In the genomic region with DNA sequence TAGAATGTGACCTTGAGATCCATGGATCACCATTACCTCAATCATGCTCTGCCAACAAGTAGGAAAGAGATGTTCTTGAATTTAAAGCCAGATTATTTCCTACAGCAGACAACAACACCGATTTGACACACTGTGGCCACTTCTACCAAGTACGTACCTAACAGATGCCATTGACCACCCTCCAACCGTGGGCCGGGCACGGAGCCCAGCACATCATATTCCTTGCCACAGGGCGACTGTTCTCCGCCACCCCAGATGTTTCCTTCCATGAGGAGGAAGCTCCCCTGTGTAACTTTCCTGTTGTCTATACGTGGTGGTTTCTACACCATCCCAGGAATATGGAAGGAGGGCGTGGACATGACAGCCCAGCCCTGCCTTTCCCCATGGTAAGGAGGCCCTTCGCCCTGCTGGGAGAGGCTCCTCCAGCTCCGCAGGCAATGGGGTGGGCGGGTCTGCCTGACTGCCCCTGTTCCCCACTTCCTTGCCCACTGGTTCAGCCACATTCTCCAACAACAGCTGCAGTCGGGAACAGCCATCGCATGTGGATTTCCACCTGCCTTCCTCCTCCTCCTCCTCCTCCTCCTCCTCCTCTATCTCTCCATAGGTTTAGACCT, we compare ENCODE assay signal across 32 cellular contexts. TPM values are rescaled to one million over a fixed set of nuclear protein-coding genes. Genes with fewer than 3 reads are reported as not detected.
DNase-seq lines count a peak whose midpoint lies in the region; ATAC-seq lines count a peak whose summit lies in the region.
"Had no signal": no experiment of that assay in that cellular context is flagged by ENCODE, and none has a peak within 500 bp of the region (broad histone marks: within the 10 kb centered on the region; RNA-seq: fewer than 3 reads in every experiment).

No MANE protein-coding gene starts in this region.

- DNase-seq in Kasumi-1 (lab: John Stamatoyannopoulos, UW) (peak; percentile 14 to 39), Karpas-422 (no peak), SW480 (ENCODE audit: low spot score) (no peak), iPS-NIHi11 (ENCODE audit: low spot score) (no peak)
- DNase-seq: activated CD4-positive, alpha-beta T cell treated with anti-CD3 and anti-CD28 coated beads for 36 hours; activated T-cell treated with anti-CD3 and anti-CD28 coated beads for 4 hours; anterior cingulate cortex; CD8-positive, alpha-beta T cell; cortex of kidney; foreskin keratinocyte; hippocampal formation; left lung; NCI-H1436 treated with DMSO at 0.1 percent for 48 hours; NCI-H446; OCI-M1; pancreas; stimulated activated CD4-positive, alpha-beta T cell treated with anti-CD3 and anti-CD28 coated beads, Interleukin-4, amount 100 ng/mL, for 24 hours had no signal

- intact Hi-C loops in dendritic cell treated with granulocyte-macrophage colony-stimulating factor and Interleukin-4, amounts not matched to agents 40 ng/mL and 50 ng/mL, for 4 days (cut with micrococcal nuclease): loop anchor here (5.0 kb wide), 1 partner anchor 49 kb away; no protein-coding TSS in a partner anchor

- H4K20me1 ChIP-seq in Karpas-422 (ENCODE audit: insufficient read depth, low read depth, low read length): no peaks in the 10 kb centered on the region

- H3K4me1 Mint-ChIP-seq in dendritic cell treated with granulocyte-macrophage colony-stimulating factor and Interleukin-4, amounts not matched to agents 40 ng/mL and 50 ng/mL, for 4 days (ENCODE audit: low read depth): peaks cover 86% of the 10 kb centered on the region
- H3K4me1 Mint-ChIP-seq: activated CD4-positive, alpha-beta T cell treated with anti-CD3 and anti-CD28 coated beads for 36 hours; stimulated activated effector memory CD8-positive, alpha-beta T cell treated with anti-CD3 and anti-CD28 coated beads, Interleukin-12 subunit alpha, Interleukin-12 subunit beta, amount 100 ng/mL, for 72 hours had no signal

- H3K9me3 ChIP-seq in muscle layer of duodenum (ENCODE audit: control insufficient read depth in 1 of 2, low read length in 2 of 2) (no peaks in the 10 kb centered on the region), stomach smooth muscle (ENCODE audit: control insufficient read depth in 2 of 2, low read length in 2 of 2) (no peaks in the 10 kb centered on the region), Karpas-422 (ENCODE audit: low read length) (no peaks in the 10 kb centered on the region)
- H3K9me3 ChIP-seq: left lung, pancreas, thoracic aorta had no signal

- peaks cover 20 to 72% of the 10 kb centered on the region in 2 donors for H3K4me1 ChIP-seq in muscle layer of duodenum (ENCODE audit: control insufficient read depth in 1 of 2, insufficient read depth in 2 of 2, low read length in 2 of 2)
- peaks cover 85% of the 10 kb centered on the region for H3K4me1 ChIP-seq in stomach smooth muscle (ENCODE audit: control insufficient read depth, insufficient read depth, low read length)
- no peaks in the 10 kb centered on the region for H3K4me1 ChIP-seq in Karpas-422 (ENCODE audit: low read length)
- H3K4me1 ChIP-seq: pancreas had no signal

- H3K36me3 ChIP-seq in muscle layer of duodenum (ENCODE audit: control insufficient read depth in 1 of 2, insufficient read depth in 2 of 2, low read length in 2 of 2) (no peaks in the 10 kb centered on the region), stomach smooth muscle (ENCODE audit: control insufficient read depth in 2 of 2, insufficient read depth in 2 of 2, low read length in 2 of 2) (peaks cover 0 to 3% of the 10 kb centered on the region in 2 donors), Karpas-422 (ENCODE audit: insufficient read depth, low read length) (no peaks in the 10 kb centered on the region)
- H3K36me3 ChIP-seq: cardiac muscle cell, pancreas, thoracic aorta had no signal

- peak overlapping the region; percentile 65 for H3K27ac Mint-ChIP-seq in dendritic cell treated with granulocyte-macrophage colony-stimulating factor and Interleukin-4, amounts not matched to agents 40 ng/mL and 50 ng/mL, for 4 days
- H3K27ac Mint-ChIP-seq: activated CD4-positive, alpha-beta T cell treated with anti-CD3 and anti-CD28 coated beads for 36 hours; activated naive CD8-positive, alpha-beta T cell; CD8-positive, alpha-beta T cell; mesothelial cell of epicardium; stimulated activated effector memory CD8-positive, alpha-beta T cell treated with anti-CD3 and anti-CD28 coated beads, Interleukin-12 subunit alpha, Interleukin-12 subunit beta, amount 100 ng/mL, for 72 hours had no signal

- H3K9ac ChIP-seq in stomach smooth muscle (ENCODE audit: low read length in 2 of 2) (no peak overlapping the region), Karpas-422 (ENCODE audit: low read length) (no peak overlapping the region)

- no peak overlapping the region for H3K4me3 Mint-ChIP-seq in dendritic cell treated with granulocyte-macrophage colony-stimulating factor and Interleukin-4, amounts not matched to agents 40 ng/mL and 50 ng/mL, for 4 days
- H3K4me3 Mint-ChIP-seq: activated CD4-positive, alpha-beta T cell treated with anti-CD3 and anti-CD28 coated beads for 36 hours; activated naive CD8-positive, alpha-beta T cell; CD8-positive, alpha-beta T cell; mesothelial cell of epicardium; nephron; stimulated activated effector memory CD8-positive, alpha-beta T cell treated with anti-CD3 and anti-CD28 coated beads, Interleukin-12 subunit alpha, Interleukin-12 subunit beta, amount 100 ng/mL, for 72 hours had no signal

- H3K9me2 ChIP-seq in Karpas-422 (replicated peaks; ENCODE audit: insufficient read depth, low read length): no peaks in the 10 kb centered on the region

- H3K27me3 ChIP-seq in muscle layer of duodenum (ENCODE audit: low read depth, low read length): no peaks in the 10 kb centered on the region
- H3K27me3 ChIP-seq in stomach smooth muscle (ENCODE audit: control insufficient read depth in 1 of 2, insufficient read depth in 2 of 2, low read length in 2 of 2): no peaks in the 10 kb centered on the region
- no peaks in the 10 kb centered on the region; the same call in 1 of the 2 replicates for H3K27me3 ChIP-seq in Karpas-422 (ENCODE audit: low read length)
- H3K27me3 ChIP-seq: foreskin keratinocyte, pancreas had no signal

- H3K4me2 ChIP-seq in Karpas-422 (ENCODE audit: low read depth, low read length, poor library complexity, severe bottlenecking): no peak overlapping the region

- no peak for ATAC-seq in GM18502 (IDR thresholded peaks at IDR 0.05; ENCODE audit: poor library complexity, unreplicated experiment)
- ATAC-seq: activated CD4-positive, alpha-beta T cell treated with anti-CD3 and anti-CD28 coated beads for 36 hours; CD8-positive, alpha-beta T cell; foreskin keratinocyte; K562; left lung; pancreas; Right ventricle myocardium inferior; SK-N-SH treated with all-trans-retinoic acid at 6 μM for 48 hours; stimulated activated effector memory CD8-positive, alpha-beta T cell treated with anti-CD3 and anti-CD28 coated beads, Interleukin-12 subunit alpha, Interleukin-12 subunit beta, amount 100 ng/mL, for 72 hours had no signal

- H3K79me2 ChIP-seq in Karpas-422 (ENCODE audit: low read length): no peaks in the 10 kb centered on the region

- no peaks in the 10 kb centered on the region for H3K9me3 Mint-ChIP-seq in dendritic cell treated with granulocyte-macrophage colony-stimulating factor and Interleukin-4, amounts not matched to agents 40 ng/mL and 50 ng/mL, for 4 days
- H3K9me3 Mint-ChIP-seq: CD8-positive, alpha-beta T cell; mesothelial cell of epicardium; nephron; stimulated activated effector memory CD8-positive, alpha-beta T cell treated with anti-CD3 and anti-CD28 coated beads, Interleukin-12 subunit alpha, Interleukin-12 subunit beta, amount 100 ng/mL, for 72 hours had no signal

- peaks cover 12% of the 10 kb centered on the region for H3K36me3 Mint-ChIP-seq in dendritic cell treated with granulocyte-macrophage colony-stimulating factor and Interleukin-4, amounts not matched to agents 40 ng/mL and 50 ng/mL, for 4 days (ENCODE audit: low read depth)
- H3K36me3 Mint-ChIP-seq: activated naive CD8-positive, alpha-beta T cell; CD8-positive, alpha-beta T cell; stimulated activated effector memory CD8-positive, alpha-beta T cell treated with anti-CD3 and anti-CD28 coated beads, Interleukin-12 subunit alpha, Interleukin-12 subunit beta, amount 100 ng/mL, for 72 hours had no signal

- H3K27ac ChIP-seq in muscle layer of duodenum (ENCODE audit: low read length) (peak overlapping the region; percentile 43), stomach smooth muscle (ENCODE audit: low read length) (peak overlapping the region; percentile 69), Karpas-422 (ENCODE audit: low read length) (no peak overlapping the region)
- H3K27ac ChIP-seq: cardiac muscle cell, foreskin keratinocyte, left lung, pancreas, thoracic aorta had no signal

- H2AFZ ChIP-seq in Karpas-422 (ENCODE audit: low read length): no peak overlapping the region

- no peak overlapping the region for H3K4me3 ChIP-seq in muscle layer of duodenum (ENCODE audit: low read depth in 1 of 2, low read length in 2 of 2)
- no peak overlapping the region for H3K4me3 ChIP-seq in stomach smooth muscle (ENCODE audit: low read length in 2 of 2)
- H3K4me3 ChIP-seq in Karpas-422 (ENCODE audit: low read length): no peak overlapping the region
- H3K4me3 ChIP-seq: cardiac muscle cell, K562, left lung, pancreas, thoracic aorta had no signal

- H3K27me3 Mint-ChIP-seq in dendritic cell treated with granulocyte-macrophage colony-stimulating factor and Interleukin-4, amounts not matched to agents 40 ng/mL and 50 ng/mL, for 4 days: peaks cover 57% of the 10 kb centered on the region

RNA-seq across cellular contexts. Expression of a gene that starts 7.2 kb away (rescaled TPM):
- total RNA-seq in Karpas-422 (2014; rRNA removed; shearing (Covaris generic); ENCODE audit: low replicate concordance): 0.07 TPM in 1 of 2 replicates, not detected in the other
- total RNA-seq: HT-29; T-helper 2 cell treated with Interferon-gamma antibody and Interleukin-4, amounts not matched to agents 100 ng/mL and 5 ng/mL, for 36 hours had no signal

Comparison
In these comparisons a context has a peak if more than half of its experiments do, and no peak if none do; other contexts are left out.
1. DNase-seq: peak in Kasumi-1 (2 of 2); none in Karpas-422 (single experiment), SW480 (single experiment) and iPS-NIHi11 (single experiment).